In genomic region chr12:52005218-52005902, GRCh38 we compare ENCODE assay signal across 15 cellular contexts. TPM values are rescaled to one million over a fixed set of nuclear protein-coding genes. Genes with fewer than 3 reads are reported as not detected.
A peak's percentile ranks its signal among the peaks of the same experiment; 100 is the strongest.
DNase-seq lines count a peak whose midpoint lies in the region; ATAC-seq, FAIRE-seq and TF ChIP-seq lines count a peak whose summit lies in the region.
"Had no signal": no experiment of that assay in that cellular context is flagged by ENCODE, and none has a peak within 500 bp of the region (broad histone marks: within the 10 kb centered on the region; RNA-seq: fewer than 3 reads in every experiment).

No MANE protein-coding gene starts in this region.

- H3K9me3 ChIP-seq in GM12878 (replicated peaks; ENCODE audit: control insufficient read depth, insufficient read depth, low read length): no peaks in the 10 kb centered on the region

- POLR2A ChIA-PET in GM12878 (lab: Charles Lee): interaction anchor here (0.9 to 1.4 kb wide), 3 partner anchors 15 to 17 kb away, joined by 3 to 4 read pairs (median 3); no protein-coding TSS in a partner anchor

- no TSS peak for BruUV-seq in GM12878 (replicated peaks; lab: Mats Ljungman, UMichigan)

- FAIRE-seq in GM12878 (lab: Jason Lieb, UNC): peak; percentile 31

- H3K27me3 ChIP-seq in GM12878 (replicated peaks in 1 of 2; ENCODE audit: control insufficient read depth in 2 of 2, insufficient read depth in 2 of 2, low read length in 1 of 2): peaks cover 9 to 21% of the 10 kb centered on the region in 2 experiments; a peak in 3 of 4 replicates

- SMC1A ChIA-PET in GM12878 (lab: Charles Lee; ENCODE audit: uncharacterized antibody, unreplicated experiment): interaction anchor here (1.3 to 4.6 kb wide), 3 partner anchors 15 to 117 kb away, joined by 3 to 92 read pairs (median 36); no protein-coding TSS in a partner anchor

- H3K79me2 ChIP-seq in GM12878 (ENCODE audit: control insufficient read depth, insufficient read depth, low read length): no peaks in the 10 kb centered on the region

- H3K9me3 Mint-ChIP-seq in stimulated activated naive CD8-positive, alpha-beta T cell treated with anti-CD3 and anti-CD28 coated beads, Interleukin-15, Interleukin-2, amounts not matched to agents 100 ng/mL and 50 ng/mL, for 24 hours: no peaks in the 10 kb centered on the region
- H3K9me3 Mint-ChIP-seq in stimulated activated naive CD8-positive, alpha-beta T cell treated with anti-CD3 and anti-CD28 coated beads, Interleukin-15, amount 100 ng/mL, for 72 hours: no peaks in the 10 kb centered on the region
- no peaks in the 10 kb centered on the region for H3K9me3 Mint-ChIP-seq in natural killer cell

- intact Hi-C loops in GM12878 (cut with micrococcal nuclease; ENCODE audit: unreplicated experiment) (no loop called here), natural killer cell (cut with micrococcal nuclease) (no loop called here)

- no peak for DNase-seq in stimulated activated naive CD8-positive, alpha-beta T cell treated with anti-CD3 and anti-CD28 coated beads, Interleukin-15, amount 100 ng/mL, for 72 hours
- no peak for DNase-seq in GM12878 (ENCODE audit: low read depth, low spot score)
- DNase-seq in natural killer cell: no peak
- no peak for DNase-seq in SIG-M5 (lab: John Stamatoyannopoulos, UW)
- DNase-seq: activated CD4-positive, alpha-beta T cell treated with anti-CD3 and anti-CD28 coated beads for 1 hour; cortex of kidney; erythroblast; GF-D8; stimulated activated CD4-positive, alpha-beta T cell treated with anti-CD3 and anti-CD28 coated beads, Interleukin-4, amount 100 ng/mL, for 24 hours; T-helper 17 cell had no signal

- H3K4me2 ChIP-seq in GM12878 (ENCODE audit: control insufficient read depth, insufficient read depth): peak overlapping the region; percentile 5; the same call in 1 of the 2 replicates

- peak overlapping the region; percentile 27 for H3K4me3 Mint-ChIP-seq in stimulated activated naive CD8-positive, alpha-beta T cell treated with anti-CD3 and anti-CD28 coated beads, Interleukin-15, Interleukin-2, amounts not matched to agents 100 ng/mL and 50 ng/mL, for 24 hours
- no peak overlapping the region for H3K4me3 Mint-ChIP-seq in stimulated activated naive CD8-positive, alpha-beta T cell treated with anti-CD3 and anti-CD28 coated beads, Interleukin-15, amount 100 ng/mL, for 72 hours
- peak overlapping the region; percentile 86 for H3K4me3 Mint-ChIP-seq in natural killer cell

- no peak for TF ChIP-seq RAD21 in GM12878 (IDR thresholded peaks at IDR 0.05; ENCODE audit: insufficient read depth, low read depth, low read length)

- H3K27ac Mint-ChIP-seq in stimulated activated naive CD8-positive, alpha-beta T cell treated with anti-CD3 and anti-CD28 coated beads, Interleukin-15, Interleukin-2, amounts not matched to agents 100 ng/mL and 50 ng/mL, for 24 hours: no peak overlapping the region
- H3K27ac Mint-ChIP-seq in stimulated activated naive CD8-positive, alpha-beta T cell treated with anti-CD3 and anti-CD28 coated beads, Interleukin-15, amount 100 ng/mL, for 72 hours: no peak overlapping the region
- H3K27ac Mint-ChIP-seq in natural killer cell: peak overlapping the region; percentile 90 to 94

- peaks cover 11% of the 10 kb centered on the region for H3K4me1 ChIP-seq in GM12878 (ENCODE audit: control insufficient read depth, insufficient read depth, low read length)

- TF ChIP-seq POLR2A in GM12878 (IDR thresholded peaks at IDR 0.05; ENCODE audit: low read depth, low read length): no peak

- peaks cover 3% of the 10 kb centered on the region for H3K27me3 Mint-ChIP-seq in stimulated activated naive CD8-positive, alpha-beta T cell treated with anti-CD3 and anti-CD28 coated beads, Interleukin-15, Interleukin-2, amounts not matched to agents 100 ng/mL and 50 ng/mL, for 24 hours
- H3K27me3 Mint-ChIP-seq in stimulated activated naive CD8-positive, alpha-beta T cell treated with anti-CD3 and anti-CD28 coated beads, Interleukin-15, amount 100 ng/mL, for 72 hours: peaks cover 14% of the 10 kb centered on the region
- H3K27me3 Mint-ChIP-seq in natural killer cell (ENCODE audit: low read depth in 2 of 2): no peaks in the 10 kb centered on the region
- H3K27me3 Mint-ChIP-seq: T-helper 17 cell had no signal

- no peak overlapping the region for H3K4me3 ChIP-seq in GM12878

- no peak overlapping the region for H3K27ac ChIP-seq in GM12878 (ENCODE audit: control insufficient read depth, insufficient read depth)
- H3K27ac ChIP-seq: HL-60 had no signal

- in situ Hi-C loops in GM12878 (cut with MboI): no loop called here

- H3K9ac ChIP-seq in GM12878 (ENCODE audit: control insufficient read depth, insufficient read depth, low read length): no peak overlapping the region

- WGBS in GM12878 (ENCODE audit: insufficient coverage, insufficient replicate concordance, low lambda C conversion rate, missing lambda C conversion rate): 36% methylated on average over 10 of the region's 10 CpGs

- no peaks in the 10 kb centered on the region for H3K36me3 ChIP-seq in GM12878 (ENCODE audit: control insufficient read depth in 2 of 2, insufficient read depth in 2 of 2, low read length in 1 of 2)

- peaks cover 7% of the 10 kb centered on the region for H3K36me3 Mint-ChIP-seq in stimulated activated naive CD8-positive, alpha-beta T cell treated with anti-CD3 and anti-CD28 coated beads, Interleukin-15, Interleukin-2, amounts not matched to agents 100 ng/mL and 50 ng/mL, for 24 hours (ENCODE audit: low read depth)
- H3K36me3 Mint-ChIP-seq in natural killer cell: no peaks in the 10 kb centered on the region

- CTCF ChIA-PET in GM12878 (lab: Yijun Ruan, JAX): interaction anchor here (1.9 to 11.3 kb wide), 4 partner anchors 17 to 118 kb away, joined by 5 to 412 read pairs (median 8); no protein-coding TSS in a partner anchor

- no peak for TF ChIP-seq EP300 in GM12878 (IDR thresholded peaks at IDR 0.05; ENCODE audit: borderline replicate concordance in 1 of 2, control insufficient read depth in 1 of 2, low read depth in 2 of 2, low read length in 2 of 2)

- H4K20me1 ChIP-seq in GM12878 (ENCODE audit: control insufficient read depth, insufficient read depth): no peaks in the 10 kb centered on the region

- H2AFZ ChIP-seq in GM12878 (ENCODE audit: control insufficient read depth, low read depth, low read length): no peak overlapping the region

- peaks cover 30% of the 10 kb centered on the region for H3K4me1 Mint-ChIP-seq in stimulated activated naive CD8-positive, alpha-beta T cell treated with anti-CD3 and anti-CD28 coated beads, Interleukin-15, Interleukin-2, amounts not matched to agents 100 ng/mL and 50 ng/mL, for 24 hours (ENCODE audit: low read depth)
- H3K4me1 Mint-ChIP-seq in stimulated activated naive CD8-positive, alpha-beta T cell treated with anti-CD3 and anti-CD28 coated beads, Interleukin-15, amount 100 ng/mL, for 72 hours: peaks cover 37% of the 10 kb centered on the region
- peaks cover 27 to 34% of the 10 kb centered on the region in 2 donors for H3K4me1 Mint-ChIP-seq in natural killer cell

- RAD21 ChIA-PET in GM12878 (lab: Charles Lee; ENCODE audit: unreplicated experiment): interaction anchor here (0.6 to 6.1 kb wide), 3 partner anchors 13 to 787 kb away, joined by 3 to 131 read pairs (median 8); partner anchors contain the start of gene POU6F1

- TF ChIP-seq CTCF in GM12878 (IDR thresholded peaks at IDR 0.05 in 2 of 3, conservative IDR thresholded peaks at IDR 0.05 in 1 of 3; ENCODE audit: control insufficient read depth in 2 of 3, extremely low read depth in 1 of 3, insufficient read depth in 1 of 3, low read depth in 3 of 3, low read length in 3 of 3) (no peak), natural killer cell (IDR thresholded peaks at IDR 0.05) (no peak)

- ATAC-seq in stimulated activated naive CD8-positive, alpha-beta T cell treated with anti-CD3 and anti-CD28 coated beads, Interleukin-15, amount 100 ng/mL, for 72 hours: no peak
- no peak for ATAC-seq in GM12878
- no peak for ATAC-seq in natural killer cell
- no peak for ATAC-seq in HG02970 (IDR thresholded peaks at IDR 0.05; ENCODE audit: low FRiP score, unreplicated experiment)
- ATAC-seq in GM19395 (IDR thresholded peaks at IDR 0.05; ENCODE audit: unreplicated experiment): no peak
- ATAC-seq in HG03442 (IDR thresholded peaks at IDR 0.05; ENCODE audit: unreplicated experiment): no peak

RNA-seq across cellular contexts. Expression of gene TAMALIN, which starts 1.4 kb away (rescaled TPM):
- 6.8 and 7.1 TPM in 2 replicates for total RNA-seq in GM12878 (2013; cell fraction: nucleolus; rRNA removed)
- total RNA-seq in GM12878 (2014; rRNA removed) (0.23 and 0.38 TPM in 2 replicates), GM12878 (2014; rRNA removed; fragmentation: Illumina TruSeq; extraction: Trizol) (0.14 and 0.58 TPM in 2 replicates), GM12878 (2021) (0.35 and 0.49 TPM in 2 replicates), natural killer cell (100 to 1,000 TPM; 403 to 663 (median 424) TPM)
- polyA plus RNA-seq in GM12878 (2011; ENCODE audit: low read depth): not detected
- polyA plus RNA-seq in GM12878 (2011; rRNA removed) (0.15 and 0.29 TPM in 2 replicates), GM12878 (2014; fragmentation: Illumina TruSeq; extraction: Trizol) (0.09 TPM in 1 of 2 replicates, not detected in the other), GM12878 (2014; fragmentation: Nextera tagmentation; extraction: Ambion mirVana) (not detected), GM12878 (2014; rRNA removed) (0.13 and 0.27 TPM in 2 replicates), GM12878 (2016; fragmentation: Nextera tagmentation; extraction: Ambion mirVana) (not detected)
- 0.25 and 0.30 TPM in 2 replicates for polyA plus RNA-seq in GM12878 (2011; cell fraction: cytosol; rRNA removed)
- polyA plus RNA-seq in GM12878 (2011; cell fraction: nucleus; rRNA removed): 0.52 and 0.67 TPM in 2 replicates
- polyA plus RNA-seq in GM12878 (2012): 0.22 and 1.0 TPM in 2 replicates
- 0.46 TPM in 1 of 2 replicates, not detected in the other for polyA minus RNA-seq in GM12878 (2011; rRNA and poly(A)+ RNA removed)
- not detected in 2 replicates for polyA minus RNA-seq in GM12878 (2011; cell fraction: cytosol; rRNA and poly(A)+ RNA removed)
- polyA minus RNA-seq in GM12878 (2011; cell fraction: nucleus; rRNA and poly(A)+ RNA removed): 0.36 TPM in 1 of 2 replicates, not detected in the other

RNA-seq across cellular contexts. Expression of gene NR4A1, which starts 45.9 kb away (rescaled TPM):
- 9.2 and 12.6 TPM in 2 replicates for total RNA-seq in GM12878 (2013; cell fraction: nucleolus; rRNA removed)
- 2.4 and 4.1 TPM in 2 replicates for total RNA-seq in GM12878 (2014; rRNA removed)
- total RNA-seq in GM12878 (2014; rRNA removed; fragmentation: Illumina TruSeq; extraction: Trizol): 1.5 and 2.2 TPM in 2 replicates
- total RNA-seq in GM12878 (2021): 7.9 TPM in 2 replicates
- 1.5 TPM for polyA plus RNA-seq in GM12878 (2011; ENCODE audit: low read depth)
- 1.3 and 2.9 TPM in 2 replicates for polyA plus RNA-seq in GM12878 (2011; rRNA removed)
- polyA plus RNA-seq in GM12878 (2011; cell fraction: cytosol; rRNA removed): 5.8 and 7.7 TPM in 2 replicates
- polyA plus RNA-seq in GM12878 (2011; cell fraction: nucleus; rRNA removed): 20.2 and 21.4 TPM in 2 replicates
- polyA plus RNA-seq in GM12878 (2012): 4.3 and 15.3 TPM in 2 replicates
- 1.2 and 2.0 TPM in 2 replicates for polyA plus RNA-seq in GM12878 (2014; fragmentation: Illumina TruSeq; extraction: Trizol)
- polyA plus RNA-seq in GM12878 (2014; fragmentation: Nextera tagmentation; extraction: Ambion mirVana): under 1 TPM in 1 of 2 experiments, not detected in 1; 0.05 TPM
- polyA plus RNA-seq in GM12878 (2014; rRNA removed): 5.9 TPM in 2 replicates
- 1 to 10 TPM; 1.5 to 1.9 TPM for polyA plus RNA-seq in GM12878 (2016; fragmentation: Nextera tagmentation; extraction: Ambion mirVana)
- 3.7 and 8.3 TPM in 2 replicates for polyA minus RNA-seq in GM12878 (2011; rRNA and poly(A)+ RNA removed)
- polyA minus RNA-seq in GM12878 (2011; cell fraction: cytosol; rRNA and poly(A)+ RNA removed): 6.8 and 7.4 TPM in 2 replicates
- polyA minus RNA-seq in GM12878 (2011; cell fraction: nucleus; rRNA and poly(A)+ RNA removed): 14.4 and 17.9 TPM in 2 replicates
- 100 to 1,000 TPM in 1 of 3 donors, 10 to 100 TPM in 2; 72.5 to 177 (median 96.7) TPM for total RNA-seq in natural killer cell

RNA-seq across cellular contexts. Expression of gene ACVR1B, which starts 53.9 kb away (rescaled TPM):
- 0.40 and 0.76 TPM in 2 replicates for total RNA-seq in GM12878 (2013; cell fraction: nucleolus; rRNA removed)
- total RNA-seq in GM12878 (2014; rRNA removed) (0.11 TPM in 1 of 2 replicates, not detected in the other), GM12878 (2014; rRNA removed; fragmentation: Illumina TruSeq; extraction: Trizol) (0.13 and 0.18 TPM in 2 replicates), GM12878 (2021) (0.28 and 0.58 TPM in 2 replicates), natural killer cell (1 to 10 TPM; 5.9 to 9.6 (median 6.6) TPM)
- 0.26 TPM for polyA plus RNA-seq in GM12878 (2011; ENCODE audit: low read depth)
- polyA plus RNA-seq in GM12878 (2011; rRNA removed) (0.30 and 0.69 TPM in 2 replicates), GM12878 (2014; fragmentation: Illumina TruSeq; extraction: Trizol) (0.25 and 0.56 TPM in 2 replicates), GM12878 (2014; fragmentation: Nextera tagmentation; extraction: Ambion mirVana) (under 1 TPM; 0.02 to 0.08 TPM), GM12878 (2014; rRNA removed) (0.19 and 0.29 TPM in 2 replicates), GM12878 (2016; fragmentation: Nextera tagmentation; extraction: Ambion mirVana) (not detected)
- 0.43 and 0.47 TPM in 2 replicates for polyA plus RNA-seq in GM12878 (2011; cell fraction: cytosol; rRNA removed)
- 0.13 and 0.31 TPM in 2 replicates for polyA plus RNA-seq in GM12878 (2011; cell fraction: nucleus; rRNA removed)
- 0.23 and 0.39 TPM in 2 replicates for polyA plus RNA-seq in GM12878 (2012)
- polyA minus RNA-seq in GM12878 (2011; rRNA and poly(A)+ RNA removed): 1.2 and 1.3 TPM in 2 replicates
- polyA minus RNA-seq in GM12878 (2011; cell fraction: cytosol; rRNA and poly(A)+ RNA removed): 0.27 and 0.83 TPM in 2 replicates
- 0.12 and 0.38 TPM in 2 replicates for polyA minus RNA-seq in GM12878 (2011; cell fraction: nucleus; rRNA and poly(A)+ RNA removed)

Comparison
In these comparisons a context has a peak if more than half of its experiments do, and no peak if none do; other contexts are left out.
1. H3K4me3 Mint-ChIP-seq: peak in stimulated activated naive CD8-positive, alpha-beta T cell treated with anti-CD3 and anti-CD28 coated beads, Interleukin-15, Interleukin-2, amounts not matched to agents 100 ng/mL and 50 ng/mL, for 24 hours (single experiment) and natural killer cell (single experiment); none in stimulated activated naive CD8-positive, alpha-beta T cell treated with anti-CD3 and anti-CD28 coated beads, Interleukin-15, amount 100 ng/mL, for 72 hours (0 of 2).
2. H3K27ac Mint-ChIP-seq: peak in natural killer cell (2 of 2); none in stimulated activated naive CD8-positive, alpha-beta T cell treated with anti-CD3 and anti-CD28 coated beads, Interleukin-15, Interleukin-2, amounts not matched to agents 100 ng/mL and 50 ng/mL, for 24 hours (single experiment) and stimulated activated naive CD8-positive, alpha-beta T cell treated with anti-CD3 and anti-CD28 coated beads, Interleukin-15, amount 100 ng/mL, for 72 hours (0 of 2).
3. RNA of gene TAMALIN, which starts 1.4 kb away (total RNA-seq): 403 to 663 TPM in natural killer cell; 0.14 to 7.1 TPM in GM12878; every median in the first group is over 10 times any median in the second.
4. RNA of gene NR4A1, which starts 45.9 kb away (total RNA-seq): 72.5 to 177 TPM in natural killer cell; 1.5 to 12.6 TPM in GM12878; every median in the first group is over 4 times any median in the second.